In the genomic region with DNA sequence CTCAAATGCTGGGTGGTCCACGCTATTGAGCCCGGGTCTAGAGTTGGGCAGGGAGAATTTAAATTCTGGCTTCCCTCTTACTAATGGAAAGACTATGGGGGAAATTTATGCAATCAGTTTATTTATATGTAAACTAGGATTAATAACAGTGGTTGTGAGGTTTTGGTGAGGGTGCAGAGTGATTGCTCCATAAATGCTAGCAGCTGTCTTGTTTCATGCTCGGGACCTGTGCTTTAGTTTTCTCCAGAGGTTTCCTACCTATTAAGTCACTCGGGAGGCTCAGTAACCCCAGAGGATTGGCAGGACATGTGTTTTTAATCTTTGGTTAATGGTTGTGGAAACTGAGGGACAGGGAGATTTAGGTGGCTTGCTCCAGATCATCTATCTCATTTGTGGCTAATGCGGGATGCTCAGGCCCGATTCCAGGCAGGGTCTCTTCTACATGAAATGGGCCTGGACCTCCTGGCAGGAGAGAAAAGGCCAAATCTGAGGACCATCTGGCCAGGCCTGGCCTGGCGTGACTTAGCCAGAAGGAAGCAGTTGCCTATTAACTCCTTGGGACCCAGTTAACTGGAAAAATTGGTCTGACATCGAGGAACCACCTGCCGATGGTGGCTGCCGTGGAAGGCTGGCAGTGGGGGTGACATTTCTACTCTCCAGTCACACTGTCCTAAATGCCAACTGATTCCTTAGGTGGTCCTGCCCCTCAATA, we compare ENCODE assay signal across 1 cellular context.
TF ChIP-seq lines count a peak whose summit lies in the region.

No MANE protein-coding gene starts in this region.

TF ChIP-seq in K562, 482 proteins besides CTCF, POLR2A, EP300 and RAD21:
- TF ChIP-seq, protein P1, sequence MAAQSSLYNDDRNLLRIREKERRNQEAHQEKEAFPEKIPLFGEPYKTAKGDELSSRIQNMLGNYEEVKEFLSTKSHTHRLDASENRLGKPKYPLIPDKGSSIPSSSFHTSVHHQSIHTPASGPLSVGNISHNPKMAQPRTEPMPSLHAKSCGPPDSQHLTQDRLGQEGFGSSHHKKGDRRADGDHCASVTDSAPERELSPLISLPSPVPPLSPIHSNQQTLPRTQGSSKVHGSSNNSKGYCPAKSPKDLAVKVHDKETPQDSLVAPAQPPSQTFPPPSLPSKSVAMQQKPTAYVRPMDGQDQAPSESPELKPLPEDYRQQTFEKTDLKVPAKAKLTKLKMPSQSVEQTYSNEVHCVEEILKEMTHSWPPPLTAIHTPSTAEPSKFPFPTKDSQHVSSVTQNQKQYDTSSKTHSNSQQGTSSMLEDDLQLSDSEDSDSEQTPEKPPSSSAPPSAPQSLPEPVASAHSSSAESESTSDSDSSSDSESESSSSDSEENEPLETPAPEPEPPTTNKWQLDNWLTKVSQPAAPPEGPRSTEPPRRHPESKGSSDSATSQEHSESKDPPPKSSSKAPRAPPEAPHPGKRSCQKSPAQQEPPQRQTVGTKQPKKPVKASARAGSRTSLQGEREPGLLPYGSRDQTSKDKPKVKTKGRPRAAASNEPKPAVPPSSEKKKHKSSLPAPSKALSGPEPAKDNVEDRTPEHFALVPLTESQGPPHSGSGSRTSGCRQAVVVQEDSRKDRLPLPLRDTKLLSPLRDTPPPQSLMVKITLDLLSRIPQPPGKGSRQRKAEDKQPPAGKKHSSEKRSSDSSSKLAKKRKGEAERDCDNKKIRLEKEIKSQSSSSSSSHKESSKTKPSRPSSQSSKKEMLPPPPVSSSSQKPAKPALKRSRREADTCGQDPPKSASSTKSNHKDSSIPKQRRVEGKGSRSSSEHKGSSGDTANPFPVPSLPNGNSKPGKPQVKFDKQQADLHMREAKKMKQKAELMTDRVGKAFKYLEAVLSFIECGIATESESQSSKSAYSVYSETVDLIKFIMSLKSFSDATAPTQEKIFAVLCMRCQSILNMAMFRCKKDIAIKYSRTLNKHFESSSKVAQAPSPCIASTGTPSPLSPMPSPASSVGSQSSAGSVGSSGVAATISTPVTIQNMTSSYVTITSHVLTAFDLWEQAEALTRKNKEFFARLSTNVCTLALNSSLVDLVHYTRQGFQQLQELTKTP (IDR thresholded peaks at IDR 0.05; ENCODE audit: low read depth in 1 of 2, partially characterized antibody in 2 of 2), result no peak
- TF ChIP-seq MYBL2 (IDR thresholded peaks at IDR 0.05; ENCODE audit: low read depth), result no peak
- TF ChIP-seq MYBL2 (CRISPR knock-in tag; IDR thresholded peaks at IDR 0.05; ENCODE audit: borderline replicate concordance), result no peak
- TF ChIP-seq ETV1 (tag; conservative IDR thresholded peaks at IDR 0.05; ENCODE audit: low read depth), result no peak
- TF ChIP-seq, protein P2, sequence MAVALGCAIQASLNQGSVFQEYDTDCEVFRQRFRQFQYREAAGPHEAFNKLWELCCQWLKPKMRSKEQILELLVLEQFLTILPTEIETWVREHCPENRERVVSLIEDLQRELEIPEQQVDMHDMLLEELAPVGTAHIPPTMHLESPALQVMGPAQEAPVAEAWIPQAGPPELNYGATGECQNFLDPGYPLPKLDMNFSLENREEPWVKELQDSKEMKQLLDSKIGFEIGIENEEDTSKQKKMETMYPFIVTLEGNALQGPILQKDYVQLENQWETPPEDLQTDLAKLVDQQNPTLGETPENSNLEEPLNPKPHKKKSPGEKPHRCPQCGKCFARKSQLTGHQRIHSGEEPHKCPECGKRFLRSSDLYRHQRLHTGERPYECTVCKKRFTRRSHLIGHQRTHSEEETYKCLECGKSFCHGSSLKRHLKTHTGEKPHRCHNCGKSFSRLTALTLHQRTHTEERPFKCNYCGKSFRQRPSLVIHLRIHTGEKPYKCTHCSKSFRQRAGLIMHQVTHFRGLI (CRISPR knock-in tag; IDR thresholded peaks at IDR 0.05), result no peak
- TF ChIP-seq, protein P3, sequence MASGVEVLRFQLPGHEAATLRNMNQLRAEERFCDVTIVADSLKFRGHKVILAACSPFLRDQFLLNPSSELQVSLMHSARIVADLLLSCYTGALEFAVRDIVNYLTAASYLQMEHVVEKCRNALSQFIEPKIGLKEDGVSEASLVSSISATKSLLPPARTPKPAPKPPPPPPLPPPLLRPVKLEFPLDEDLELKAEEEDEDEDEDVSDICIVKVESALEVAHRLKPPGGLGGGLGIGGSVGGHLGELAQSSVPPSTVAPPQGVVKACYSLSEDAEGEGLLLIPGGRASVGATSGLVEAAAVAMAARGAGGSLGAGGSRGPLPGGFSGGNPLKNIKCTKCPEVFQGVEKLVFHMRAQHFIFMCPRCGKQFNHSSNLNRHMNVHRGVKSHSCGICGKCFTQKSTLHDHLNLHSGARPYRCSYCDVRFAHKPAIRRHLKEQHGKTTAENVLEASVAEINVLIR (CRISPR knock-in tag; IDR thresholded peaks at IDR 0.05), result no peak
- no peak for TF ChIP-seq SRSF3 (IDR thresholded peaks at IDR 0.05; ENCODE audit: insufficient read depth, low read length)
- no peak for TF ChIP-seq RFX1 (IDR thresholded peaks at IDR 0.05)
- TF ChIP-seq NCOA2 (IDR thresholded peaks at IDR 0.05; ENCODE audit: partially characterized antibody in 2 of 2), result no peak
- TF ChIP-seq, protein P4, sequence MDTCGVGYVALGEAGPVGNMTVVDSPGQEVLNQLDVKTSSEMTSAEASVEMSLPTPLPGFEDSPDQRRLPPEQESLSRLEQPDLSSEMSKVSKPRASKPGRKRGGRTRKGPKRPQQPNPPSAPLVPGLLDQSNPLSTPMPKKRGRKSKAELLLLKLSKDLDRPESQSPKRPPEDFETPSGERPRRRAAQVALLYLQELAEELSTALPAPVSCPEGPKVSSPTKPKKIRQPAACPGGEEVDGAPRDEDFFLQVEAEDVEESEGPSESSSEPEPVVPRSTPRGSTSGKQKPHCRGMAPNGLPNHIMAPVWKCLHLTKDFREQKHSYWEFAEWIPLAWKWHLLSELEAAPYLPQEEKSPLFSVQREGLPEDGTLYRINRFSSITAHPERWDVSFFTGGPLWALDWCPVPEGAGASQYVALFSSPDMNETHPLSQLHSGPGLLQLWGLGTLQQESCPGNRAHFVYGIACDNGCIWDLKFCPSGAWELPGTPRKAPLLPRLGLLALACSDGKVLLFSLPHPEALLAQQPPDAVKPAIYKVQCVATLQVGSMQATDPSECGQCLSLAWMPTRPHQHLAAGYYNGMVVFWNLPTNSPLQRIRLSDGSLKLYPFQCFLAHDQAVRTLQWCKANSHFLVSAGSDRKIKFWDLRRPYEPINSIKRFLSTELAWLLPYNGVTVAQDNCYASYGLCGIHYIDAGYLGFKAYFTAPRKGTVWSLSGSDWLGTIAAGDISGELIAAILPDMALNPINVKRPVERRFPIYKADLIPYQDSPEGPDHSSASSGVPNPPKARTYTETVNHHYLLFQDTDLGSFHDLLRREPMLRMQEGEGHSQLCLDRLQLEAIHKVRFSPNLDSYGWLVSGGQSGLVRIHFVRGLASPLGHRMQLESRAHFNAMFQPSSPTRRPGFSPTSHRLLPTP (IDR thresholded peaks at IDR 0.05; ENCODE audit: borderline replicate concordance, extremely low read depth, insufficient read length), result no peak
- no peak for TF ChIP-seq MTA1 (IDR thresholded peaks at IDR 0.05; ENCODE audit: borderline replicate concordance)
- no peak for TF ChIP-seq MCM5 (IDR thresholded peaks at IDR 0.05; ENCODE audit: low read depth)
- no peak for TF ChIP-seq SP1 (CRISPR knock-in tag; IDR thresholded peaks at IDR 0.05)
- no peak for TF ChIP-seq PTBP1 (IDR thresholded peaks at IDR 0.05; ENCODE audit: low read depth, low read length)
- no peak for TF ChIP-seq PRMT5 (CRISPR knock-in tag; IDR thresholded peaks at IDR 0.05)
- no peak for TF ChIP-seq ZNF347 (CRISPR knock-in tag; IDR thresholded peaks at IDR 0.05; ENCODE audit: low read depth)
